ENCODE assay signal across 10 cellular contexts in the genomic region with DNA sequence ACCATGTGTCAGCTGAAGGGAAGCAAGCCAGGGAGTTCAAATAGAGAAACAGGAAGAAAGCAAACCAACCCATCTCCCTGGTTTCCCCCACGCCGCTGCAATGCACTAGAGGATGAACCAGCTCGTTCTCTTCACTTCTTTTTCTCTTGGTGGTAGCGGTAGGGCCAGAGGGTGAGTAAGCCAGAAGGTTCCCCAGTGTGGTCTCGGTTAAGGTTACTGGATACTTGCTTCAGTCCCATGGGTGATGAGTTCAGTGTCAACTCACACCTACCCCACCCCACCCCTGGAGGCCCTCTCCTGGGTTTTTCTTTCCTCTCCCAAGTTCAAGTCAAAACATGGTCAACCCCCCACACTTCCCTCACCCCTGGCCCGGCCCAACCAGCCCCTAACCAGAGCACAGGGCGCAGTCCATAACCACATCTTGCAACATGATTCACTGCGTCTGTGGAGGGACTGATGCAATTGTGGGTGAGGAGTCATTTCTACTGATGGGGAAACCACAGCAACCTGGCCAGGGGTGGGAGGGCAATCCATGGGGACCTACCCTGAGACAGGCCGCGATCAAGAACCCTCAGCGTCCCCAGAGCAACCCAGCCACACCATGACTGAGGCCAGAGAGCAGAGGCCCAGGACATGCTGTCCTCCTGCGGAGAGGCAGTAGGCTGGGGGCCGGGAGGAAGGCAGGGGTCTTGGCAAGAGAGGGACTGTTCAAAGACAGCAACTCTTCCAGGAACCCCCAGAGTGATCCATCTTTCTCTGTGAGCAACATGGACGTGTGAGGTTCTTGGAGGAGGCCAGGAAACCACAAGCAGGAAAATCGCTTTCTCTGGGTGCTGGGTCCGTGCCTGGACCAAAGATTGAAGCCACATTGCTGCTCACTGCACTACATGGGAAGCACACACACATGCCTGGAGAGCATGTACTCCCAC.
DNase-seq lines count a peak whose midpoint lies in the region; ATAC-seq, FAIRE-seq and TF ChIP-seq lines count a peak whose summit lies in the region.
"Had no signal": no experiment of that assay in that cellular context is flagged by ENCODE, and none has a peak within 500 bp of the region (broad histone marks: within the 10 kb centered on the region; RNA-seq: fewer than 3 reads in every experiment).

No MANE protein-coding gene starts in this region.

- no peak overlapping the region for H3K4me3 ChIP-seq in kidney (ENCODE audit: low read length in 2 of 2)
- H3K4me3 ChIP-seq: cardiac muscle cell had no signal

- peak; percentile 64 for DNase-seq in activated gamma-delta T cell treated with Interleukin-2 at 50 U/mL for 16 hours
- no peak for DNase-seq in activated gamma-delta T cell (lab: John Stamatoyannopoulos, UW)
- peak in 3 of 5 experiments; percentile 30 to 72 (median 34) for DNase-seq in T-helper 2 cell
- no peak for DNase-seq in chondrocyte (ENCODE audit: low spot score)
- DNase-seq in stimulated activated CD4-positive, alpha-beta T cell treated with anti-CD3 and anti-CD28 coated beads, Interleukin-12 subunit alpha, Interleukin-12 subunit beta, amount 100 ng/mL, for 4 hours = peak; percentile 34
- no peak for DNase-seq in kidney
- DNase-seq in D721Med (ENCODE audit: insufficient read length, low spot score) = no peak

- FAIRE-seq in kidney (lab: Jason Lieb, UNC) (no peak), D721Med (lab: Jason Lieb, UNC) (no peak)

- H3K9me3 ChIP-seq in kidney (ENCODE audit: control insufficient read depth in 1 of 2, low read length in 2 of 2) = no peaks in the 10 kb centered on the region

- no peaks in the 10 kb centered on the region for H3K4me1 ChIP-seq in kidney (ENCODE audit: control insufficient read depth in 1 of 2, insufficient read depth in 1 of 2, low read depth in 1 of 2, low read length in 2 of 2)

- H3K27me3 Mint-ChIP-seq in chondrocyte (ENCODE audit: low read depth) = peaks cover 34% of the 10 kb centered on the region

- H3K36me3 ChIP-seq in kidney (ENCODE audit: control insufficient read depth in 1 of 2, insufficient read depth in 2 of 2, low read length in 2 of 2) = no peaks in the 10 kb centered on the region
- H3K36me3 ChIP-seq: cardiac muscle cell had no signal

- peaks cover 13% of the 10 kb centered on the region for H3K4me1 Mint-ChIP-seq in chondrocyte (ENCODE audit: low read depth)

- intact Hi-C loops in kidney (cut with DNase I) = loop anchor here (10.0 kb wide), 1 partner anchor 1012 kb away; no protein-coding TSS in a partner anchor

- H3K36me3 Mint-ChIP-seq in chondrocyte (ENCODE audit: low read depth) = peaks cover 7% of the 10 kb centered on the region

- peak overlapping the region; percentile 62 for H3K27ac Mint-ChIP-seq in chondrocyte (ENCODE audit: unreplicated experiment)

- H3K9me3 Mint-ChIP-seq in chondrocyte (ENCODE audit: low read depth) = no peaks in the 10 kb centered on the region

- ATAC-seq in HG03108 (IDR thresholded peaks at IDR 0.05; ENCODE audit: unreplicated experiment) = peak; percentile 49

- no peak overlapping the region for H3K27ac ChIP-seq in kidney (ENCODE audit: low read depth in 2 of 2, low read length in 2 of 2)
- H3K27ac ChIP-seq: C4-2B, cardiac muscle cell had no signal

- no peak overlapping the region for H3K9ac ChIP-seq in kidney (ENCODE audit: low read length in 2 of 2)

- H3K4me3 Mint-ChIP-seq in chondrocyte (ENCODE audit: unreplicated experiment) = no peak overlapping the region

- TF ChIP-seq CTCF in chondrocyte (IDR thresholded peaks at IDR 0.05) (no peak), kidney (IDR thresholded peaks at IDR 0.05; ENCODE audit: borderline replicate concordance, extremely low read depth, insufficient read depth) (no peak), D721Med (IDR thresholded peaks at IDR 0.05; ENCODE audit: insufficient read depth, missing control alignments) (no peak)

Comparison
In these comparisons a context has a peak if more than half of its experiments do, and no peak if none do; other contexts are left out.
1. DNase-seq: peak in activated gamma-delta T cell treated with Interleukin-2 at 50 U/mL for 16 hours (single experiment), T-helper 2 cell (3 of 5) and stimulated activated CD4-positive, alpha-beta T cell treated with anti-CD3 and anti-CD28 coated beads, Interleukin-12 subunit alpha, Interleukin-12 subunit beta, amount 100 ng/mL, for 4 hours (single experiment); none in activated gamma-delta T cell (single experiment), chondrocyte (single experiment), kidney (single experiment) and D721Med (single experiment).